ENCODE assay signal across 17 cellular contexts in the genomic region with DNA sequence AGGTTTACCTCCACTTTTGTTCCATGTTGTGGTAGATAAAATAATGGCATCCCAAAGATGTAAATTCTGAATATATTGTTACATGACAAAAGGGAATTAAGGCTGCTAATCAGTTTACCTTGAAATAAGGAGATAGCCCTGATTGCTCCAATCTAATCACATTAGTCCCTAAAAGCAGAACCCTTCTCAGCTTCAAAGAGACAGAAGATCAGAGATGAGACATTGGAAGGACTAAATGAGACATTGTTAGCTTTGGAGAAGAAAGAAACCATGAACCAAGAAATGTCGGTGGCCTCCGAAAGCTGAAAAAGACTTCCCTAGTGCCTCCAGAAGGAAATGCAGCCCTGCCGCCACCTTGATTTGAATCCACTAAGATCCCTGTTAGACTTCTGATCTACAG.
A peak's percentile ranks its signal among the peaks of the same experiment; 100 is the strongest.
DNase-seq lines count a peak whose midpoint lies in the region; ATAC-seq and TF ChIP-seq lines count a peak whose summit lies in the region.
"Had no signal": no experiment of that assay in that cellular context is flagged by ENCODE, and none has a peak within 500 bp of the region (broad histone marks: within the 10 kb centered on the region; RNA-seq: fewer than 3 reads in every experiment).

No MANE protein-coding gene starts in this region.

- no CpG with 5 or more reads among the region's 3 CpGs for WGBS in mesendoderm (ENCODE audit: extremely low coverage, insufficient coverage, low lambda C conversion rate)
- WGBS in upper lobe of left lung, 2 donors = 96 to 99% methylated on average over 3 of the region's 3 CpGs

- intact Hi-C loops in HCT116 (cut with micrococcal nuclease) = no loop called here
- intact Hi-C loops in Panc1 (cut with micrococcal nuclease; ENCODE audit: unreplicated experiment) = no loop called here

- in situ Hi-C loops in Panc1 (cut with HindIII; ENCODE audit: low pct_unique_long_range_greater_than_20kb, low sequenced_read_pairs) = no loop called here

- no peak overlapping the region for H4K5ac ChIP-seq in mesendoderm (ENCODE audit: low read length)

- TF ChIP-seq CTCF in DND-41 (IDR thresholded peaks at IDR 0.05; ENCODE audit: borderline replicate concordance, extremely low read depth, low read length, poor library complexity, severe bottlenecking) (peak; percentile 9), HCT116 (IDR thresholded peaks at IDR 0.05 in 2 of 3, conservative IDR thresholded peaks at IDR 0.05 in 1 of 3; ENCODE audit: borderline replicate concordance in 1 of 3, insufficient read depth in 1 of 3, low read depth in 2 of 3, low read length in 2 of 3) (peak in 2 of 3 experiments; percentile 6 to 15; a peak in 1 of 6 replicates), Panc1 (IDR thresholded peaks at IDR 0.05) (peak; percentile 9; the same call in 1 of the 2 replicates), upper lobe of left lung (IDR thresholded peaks at IDR 0.05) (no peak)

- DNase-seq in DND-41 (no peak), HCT116 (ENCODE audit: low read depth, low spot score) (no peak), Panc1 (ENCODE audit: low read depth, low spot score) (no peak), mesendoderm (peak; percentile 75), NCI-H524 treated with DMSO at 0.1 percent for 48 hours (lab: John Stamatoyannopoulos, UW) (no peak), upper lobe of left lung (no peak)
- no peak for DNase-seq in stimulated activated CD8-positive, alpha-beta memory T cell treated with anti-CD3 and anti-CD28 coated beads, Interleukin-4, amount 100 ng/mL, for 48 hours
- DNase-seq: 8988T; AML-193; CD8-positive, alpha-beta memory T cell; DMS53; GOT3; HCEC 1CT had no signal

- H3K4me2 ChIP-seq in DND-41 (ENCODE audit: insufficient read depth, low read length) (no peak overlapping the region), HCT116 (ENCODE audit: low read length) (no peak overlapping the region), mesendoderm (ENCODE audit: low read length) (no peak overlapping the region)
- H3K4me2 ChIP-seq: BLaER1 had no signal

- H2BK120ac ChIP-seq in mesendoderm (ENCODE audit: low read depth, low read length) = no peak overlapping the region

- H3K9ac ChIP-seq in DND-41 (ENCODE audit: low read depth, low read length) (no peak overlapping the region), HCT116 (ENCODE audit: low read length) (no peak overlapping the region), mesendoderm (ENCODE audit: low read length) (no peak overlapping the region)
- H3K9ac ChIP-seq: BLaER1 had no signal

- H3K36me3 ChIP-seq in DND-41 (ENCODE audit: insufficient read depth, low read length) (no peaks in the 10 kb centered on the region), HCT116 (ENCODE audit: control insufficient read depth in 1 of 2, insufficient read depth in 2 of 2, low read length in 2 of 2) (no peaks in the 10 kb centered on the region), Panc1 (ENCODE audit: control insufficient read depth, insufficient read depth, low read length) (no peaks in the 10 kb centered on the region), mesendoderm (ENCODE audit: control insufficient read depth, insufficient read depth, low read length) (no peaks in the 10 kb centered on the region), upper lobe of left lung (no peaks in the 10 kb centered on the region)
- H3K36me3 ChIP-seq: BLaER1 had no signal

- H2BK5ac ChIP-seq in mesendoderm (ENCODE audit: low read length) = no peak overlapping the region

- TF ChIP-seq RAD21 in HCT116 (IDR thresholded peaks at IDR 0.05; ENCODE audit: low read depth) = no peak

- H3K4me1 ChIP-seq in DND-41 (ENCODE audit: insufficient read depth, low read length) = 0 out of 2 replicates have a peak, but pooled peaks cover 3% of the 10 kb centered on the region
- H3K4me1 ChIP-seq in HCT116 (ENCODE audit: control insufficient read depth in 1 of 2, insufficient read depth in 2 of 2, low read length in 2 of 2) = no peaks in the 10 kb centered on the region
- H3K4me1 ChIP-seq in Panc1 (ENCODE audit: control insufficient read depth, insufficient read depth, low read length) = no peaks in the 10 kb centered on the region
- no peaks in the 10 kb centered on the region for H3K4me1 ChIP-seq in mesendoderm (ENCODE audit: control insufficient read depth, low read depth, low read length)
- no peaks in the 10 kb centered on the region for H3K4me1 ChIP-seq in upper lobe of left lung
- H3K4me1 ChIP-seq: BLaER1 had no signal

- no peak overlapping the region for H4K8ac ChIP-seq in mesendoderm (ENCODE audit: low read depth, low read length)

- H3K79me1 ChIP-seq in mesendoderm (ENCODE audit: low read length) = no peaks in the 10 kb centered on the region

- H3K23ac ChIP-seq in mesendoderm (ENCODE audit: low read length) = no peak overlapping the region

- TF ChIP-seq POLR2A in HCT116 (IDR thresholded peaks at IDR 0.05; ENCODE audit: borderline replicate concordance, extremely low read depth, insufficient read depth, insufficient read length) (no peak), upper lobe of left lung (IDR thresholded peaks at IDR 0.05) (no peak)

- no peak overlapping the region for H3K27ac ChIP-seq in DND-41 (ENCODE audit: low read length)
- no peak overlapping the region for H3K27ac ChIP-seq in HCT116 (ENCODE audit: low read depth, low read length)
- no peak overlapping the region for H3K27ac ChIP-seq in Panc1 (ENCODE audit: low read length)
- no peak overlapping the region for H3K27ac ChIP-seq in mesendoderm (ENCODE audit: low read depth, low read length)
- H3K27ac ChIP-seq in upper lobe of left lung = no peak overlapping the region
- H3K27ac ChIP-seq: BLaER1, HL-60 had no signal

- RAD21 ChIA-PET in HCT116 (lab: Charles Lee; ENCODE audit: low non-redundant PET in 1 of 2, low total read pairs in 2 of 2, uncharacterized antibody in 2 of 2, unreplicated experiment in 2 of 2) = no interaction called here

- H3K56ac ChIP-seq in mesendoderm (ENCODE audit: low read length) = no peak overlapping the region

- peak overlapping the region; percentile 44; the same call in 1 of the 2 replicates for H2AFZ ChIP-seq in DND-41 (ENCODE audit: low read depth, low read length)
- H2AFZ ChIP-seq in HCT116 (ENCODE audit: low read depth, low read length, poor library complexity, severe bottlenecking) = no peak overlapping the region

- CTCF ChIA-PET in HCT116 (lab: Charles Lee) (no interaction called here), Panc1 (lab: Charles Lee) (no interaction called here)

- TF ChIP-seq EP300 in upper lobe of left lung (IDR thresholded peaks at IDR 0.05) = no peak

- H2BK15ac ChIP-seq in mesendoderm (replicated peaks; ENCODE audit: low read depth) = no peak overlapping the region

- no peak overlapping the region for H2AK5ac ChIP-seq in mesendoderm (ENCODE audit: low read length)

- H3K9me3 ChIP-seq in DND-41 (ENCODE audit: insufficient read depth, low read length, severe bottlenecking) = no peaks in the 10 kb centered on the region
- H3K9me3 ChIP-seq in HCT116 (ENCODE audit: control insufficient read depth in 1 of 2, insufficient read depth in 1 of 2, low read depth in 1 of 2, low read length in 2 of 2) = no peaks in the 10 kb centered on the region
- no peaks in the 10 kb centered on the region for H3K9me3 ChIP-seq in Panc1 (ENCODE audit: control insufficient read depth, insufficient read depth, low read depth, low read length)
- H3K9me3 ChIP-seq in upper lobe of left lung = no peaks in the 10 kb centered on the region
- H3K9me3 ChIP-seq: BLaER1 had no signal

- no peak overlapping the region for H3K4ac ChIP-seq in mesendoderm (ENCODE audit: low read depth, low read length)

- ATAC-seq in DND-41 (ENCODE audit: insufficient read depth, low read depth) (no peak), HCT116 (no peak), Panc1 (no peak), upper lobe of left lung (ENCODE audit: low FRiP score in 2 of 2) (no peak)
- ATAC-seq: GM12878, K562 had no signal

- H4K20me1 ChIP-seq in DND-41 (ENCODE audit: insufficient read depth, low read length) (no peaks in the 10 kb centered on the region), HCT116 (ENCODE audit: insufficient read depth) (no peaks in the 10 kb centered on the region)
- H4K20me1 ChIP-seq: BLaER1 had no signal

- no peak overlapping the region for H3K18ac ChIP-seq in mesendoderm (ENCODE audit: low read length)

- H3K79me2 ChIP-seq in DND-41 (ENCODE audit: insufficient read depth, low read length) (no peaks in the 10 kb centered on the region), HCT116 (ENCODE audit: insufficient read depth, low read length) (no peaks in the 10 kb centered on the region), mesendoderm (ENCODE audit: control insufficient read depth, insufficient read depth, low read length) (no peaks in the 10 kb centered on the region)

- BruUV-seq in HCT116 (replicated peaks; lab: Mats Ljungman, UMichigan) (no TSS peak), Panc1 (replicated peaks; lab: Mats Ljungman, UMichigan) (no TSS peak)

- H3K4me3 ChIP-seq in DND-41 (ENCODE audit: low read depth in 1 of 2, low read length in 2 of 2) = no peak overlapping the region
- H3K4me3 ChIP-seq in HCT116 (replicated peaks in 1 of 2; ENCODE audit: low read depth in 1 of 2, low read length in 2 of 2) = no peak overlapping the region
- H3K4me3 ChIP-seq in Panc1 (ENCODE audit: low read depth in 2 of 2, low read length in 2 of 2) = no peak overlapping the region
- no peak overlapping the region for H3K4me3 ChIP-seq in mesendoderm (ENCODE audit: low read length)
- no peak overlapping the region for H3K4me3 ChIP-seq in upper lobe of left lung
- H3K4me3 ChIP-seq: BLaER1, GM12878, K562 had no signal

- POLR2A ChIA-PET in HCT116 (lab: Charles Lee) (no interaction called here), Panc1 (lab: Charles Lee) (no interaction called here)

- H3K27me3 ChIP-seq in DND-41 (ENCODE audit: insufficient read depth, low read length, poor library complexity) = no peaks in the 10 kb centered on the region
- H3K27me3 ChIP-seq in HCT116 (ENCODE audit: insufficient read depth, low read length) = no peaks in the 10 kb centered on the region
- no peaks in the 10 kb centered on the region for H3K27me3 ChIP-seq in Panc1 (ENCODE audit: control insufficient read depth, insufficient read depth, low read length)
- no peaks in the 10 kb centered on the region for H3K27me3 ChIP-seq in mesendoderm (ENCODE audit: insufficient read depth, low read length, poor library complexity)
- H3K27me3 ChIP-seq in upper lobe of left lung = no peaks in the 10 kb centered on the region
- H3K27me3 ChIP-seq: BLaER1 had no signal

- H3K9me2 ChIP-seq in HCT116 (ENCODE audit: insufficient read depth) = no peaks in the 10 kb centered on the region

TF ChIP-seq in HCT116, 20 proteins besides CTCF, POLR2A, EP300 and RAD21 (continues in another document):
- TF ChIP-seq, protein P1, sequence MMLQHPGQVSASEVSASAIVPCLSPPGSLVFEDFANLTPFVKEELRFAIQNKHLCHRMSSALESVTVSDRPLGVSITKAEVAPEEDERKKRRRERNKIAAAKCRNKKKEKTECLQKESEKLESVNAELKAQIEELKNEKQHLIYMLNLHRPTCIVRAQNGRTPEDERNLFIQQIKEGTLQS (IDR thresholded peaks at IDR 0.05) = no peak
- no peak for TF ChIP-seq JUND (IDR thresholded peaks at IDR 0.05)

Comparison
In these comparisons a context has a peak if more than half of its experiments do, and no peak if none do; other contexts are left out.
1. CTCF ChIP-seq: peak in DND-41 (single experiment), HCT116 (2 of 3) and Panc1 (single experiment); none in upper lobe of left lung (0 of 6).